13 cellular contexts compared by ENCODE assay signal in genomic region chr2:88838165-88838635, GRCh38.
DNase-seq lines count a peak whose midpoint lies in the region; ATAC-seq and TF ChIP-seq lines count a peak whose summit lies in the region.
"Had no signal": no experiment of that assay in that cellular context is flagged by ENCODE, and none has a peak within 500 bp of the region (broad histone marks: within the 10 kb centered on the region; RNA-seq: fewer than 3 reads in every experiment).

No MANE protein-coding gene starts in this region.

- no peak overlapping the region for H2AFZ ChIP-seq in OCI-LY1 (ENCODE audit: low read length)

- H3K4me3 ChIP-seq in GM12864 (ENCODE audit: low read depth, low read length) (no peak overlapping the region; the same call in 1 of the 2 replicates), OCI-LY1 (ENCODE audit: low read depth, low read length, poor library complexity, severe bottlenecking) (no peak overlapping the region)
- H3K4me3 ChIP-seq: ovary had no signal

- peak overlapping the region; percentile 98 for H3K9ac ChIP-seq in OCI-LY1 (ENCODE audit: low read length)

- ATAC-seq in GM19395 (IDR thresholded peaks at IDR 0.05; ENCODE audit: unreplicated experiment): peak; percentile 75
- ATAC-seq in HG02938 (IDR thresholded peaks at IDR 0.05; ENCODE audit: unreplicated experiment): peak; percentile 85
- ATAC-seq in GM18519 (IDR thresholded peaks at IDR 0.05; ENCODE audit: low FRiP score, unreplicated experiment): no peak

- peak overlapping the region; percentile 84 for H3K4me2 ChIP-seq in OCI-LY1 (ENCODE audit: low read length)

- H3K4me1 ChIP-seq in OCI-LY1 (ENCODE audit: insufficient read depth, low read length, severe bottlenecking): peaks cover 100% of the 10 kb centered on the region

- no peaks in the 10 kb centered on the region for H4K20me1 ChIP-seq in OCI-LY1 (ENCODE audit: insufficient read depth, low read length)

- 0 out of 2 replicates have a peak, but pooled peaks cover 5% of the 10 kb centered on the region for H3F3A ChIP-seq in OCI-LY1 (ENCODE audit: insufficient read depth, low read length)

- H3K79me2 ChIP-seq in OCI-LY1 (ENCODE audit: insufficient read depth, low read length): peaks cover 33% of the 10 kb centered on the region

- peak; percentile 99 for DNase-seq in GM12864 (ENCODE audit: low read depth)
- DNase-seq in activated effector memory CD4-positive, alpha-beta T cell treated with Interleukin-2 at 50 U/mL for 16 hours: no peak
- DNase-seq in NCI-H2171 treated with DMSO at 0.1 percent for 48 hours (lab: John Stamatoyannopoulos, UW): no peak
- no peak for DNase-seq in medulla oblongata (ENCODE audit: extremely low spot score)
- DNase-seq: activated naive CD4-positive, alpha-beta T cell treated with Interleukin-2 at 50 U/mL for 16 hours; effector CD8-positive, alpha-beta T cell; NCI-H82; ovary had no signal

- no peaks in the 10 kb centered on the region for H3K36me3 ChIP-seq in OCI-LY1 (ENCODE audit: insufficient read depth, low read length)
- H3K36me3 ChIP-seq: ovary had no signal

- TF ChIP-seq CTCF in GM12864 (IDR thresholded peaks at IDR 0.05; ENCODE audit: low read depth, low read length, missing control alignments) (no peak), OCI-LY1 (IDR thresholded peaks at IDR 0.05; ENCODE audit: low read length) (no peak)

- no peaks in the 10 kb centered on the region for H3K9me3 ChIP-seq in OCI-LY1 (ENCODE audit: low read length)
- H3K9me3 ChIP-seq: ovary had no signal

- peak overlapping the region; percentile 100 for H3K27ac ChIP-seq in OCI-LY1 (ENCODE audit: low read depth, low read length, poor library complexity, severe bottlenecking)
- H3K27ac ChIP-seq: C4-2B, ovary had no signal

- no peaks in the 10 kb centered on the region for H3K27me3 ChIP-seq in OCI-LY1 (ENCODE audit: insufficient read depth, low read length)
- H3K27me3 ChIP-seq: ovary had no signal

- no peaks in the 10 kb centered on the region for H3K9me2 ChIP-seq in OCI-LY1 (ENCODE audit: low read depth, low read length)
